Comparison of ENCODE assay signal across 24 cellular contexts in the genomic region with DNA sequence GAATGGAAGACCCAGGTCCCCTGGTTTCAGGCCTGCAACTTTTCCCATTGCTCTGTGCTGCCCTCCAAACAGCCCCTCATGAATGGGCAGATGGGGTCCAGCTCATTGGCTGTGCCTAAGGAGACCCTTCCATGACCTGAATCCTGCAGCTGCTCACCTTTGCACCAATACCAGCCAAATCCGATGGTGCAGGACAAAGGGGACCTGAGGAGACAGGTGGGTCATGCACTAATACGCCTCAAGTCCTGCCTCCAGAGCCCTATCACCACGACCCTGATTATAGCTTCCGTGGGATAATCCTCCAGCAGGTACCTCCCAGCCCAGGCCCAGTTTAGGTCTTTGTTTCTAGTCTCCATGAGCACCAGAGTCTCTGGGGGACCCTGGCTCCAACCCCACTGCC. TPM values are rescaled to one million over a fixed set of nuclear protein-coding genes. Genes with fewer than 3 reads are reported as not detected.
DNase-seq lines count a peak whose midpoint lies in the region; ATAC-seq and TF ChIP-seq lines count a peak whose summit lies in the region.
"Had no signal": no experiment of that assay in that cellular context is flagged by ENCODE, and none has a peak within 500 bp of the region (broad histone marks: within the 10 kb centered on the region; RNA-seq: fewer than 3 reads in every experiment).

No MANE protein-coding gene starts in this region.

- CTCF ChIA-PET in activated CD8-positive, alpha-beta memory T cell treated with anti-CD3 and anti-CD28 coated beads, Interleukin-2, amount 10 ng/mL, durations not matched to agents 7 days and 5 days (lab: Charles Lee), result interaction anchor here (1.5 to 1.7 kb wide), 2 partner anchors 37 to 177 kb away, joined by 4 read pairs; no protein-coding TSS in a partner anchor
- CTCF ChIA-PET in GM10248 (lab: Yijun Ruan, JAX), result interaction anchor here (1.2 to 1.8 kb wide), 6 partner anchors 9 to 99 kb away, joined by 3 to 6 read pairs (median 4); no protein-coding TSS in a partner anchor

- TF ChIP-seq CTCF in coronary artery (IDR thresholded peaks at IDR 0.05) (no peak), GM10248 (IDR thresholded peaks at IDR 0.05; ENCODE audit: control extremely low read depth, extremely low read depth, low read depth, missing control alignments) (no peak)

- POLR2A ChIA-PET in GM10248 (lab: Yijun Ruan, JAX), result no interaction called here

- no peak for ATAC-seq in activated CD8-positive, alpha-beta memory T cell treated with anti-CD3 and anti-CD28 coated beads, Interleukin-2, amount 10 ng/mL, durations not matched to agents 7 days and 5 days
- ATAC-seq in GM18519 (IDR thresholded peaks at IDR 0.05; ENCODE audit: low FRiP score, unreplicated experiment) (no peak), GM19023 (IDR thresholded peaks at IDR 0.05; ENCODE audit: unreplicated experiment) (no peak)
- ATAC-seq: A549, GM23338, HCT116 had no signal

- no peaks in the 10 kb centered on the region for H3K27me3 Mint-ChIP-seq in activated CD8-positive, alpha-beta memory T cell treated with anti-CD3 and anti-CD28 coated beads, Interleukin-2, amount 10 ng/mL, durations not matched to agents 7 days and 5 days
- H3K27me3 Mint-ChIP-seq: CD4-positive, alpha-beta memory T cell had no signal

- H3K36me3 Mint-ChIP-seq in activated CD8-positive, alpha-beta memory T cell treated with anti-CD3 and anti-CD28 coated beads, Interleukin-2, amount 10 ng/mL, durations not matched to agents 7 days and 5 days, result no peaks in the 10 kb centered on the region
- H3K36me3 Mint-ChIP-seq: CD4-positive, alpha-beta memory T cell had no signal

- H3K27ac ChIP-seq in coronary artery, result no peak overlapping the region
- H3K27ac ChIP-seq: A549; BLaER1 treated with 17β-estradiol and CSF1 and Interleukin-3, amounts not matched to agents 10 nM and 100 nM had no signal

- H3K4me1 Mint-ChIP-seq in activated CD8-positive, alpha-beta memory T cell treated with anti-CD3 and anti-CD28 coated beads, Interleukin-2, amount 10 ng/mL, durations not matched to agents 7 days and 5 days, result peaks cover 8% of the 10 kb centered on the region
- H3K4me1 Mint-ChIP-seq: GM23338, H9 had no signal

- H3K4me3 ChIP-seq in coronary artery, result no peak overlapping the region
- H3K4me3 ChIP-seq: A549; BLaER1 treated with 17β-estradiol and CSF1 and Interleukin-3, amounts not matched to agents 10 nM and 100 nM; GM23338 had no signal

- no peak overlapping the region for H3K4me3 Mint-ChIP-seq in activated CD8-positive, alpha-beta memory T cell treated with anti-CD3 and anti-CD28 coated beads, Interleukin-2, amount 10 ng/mL, durations not matched to agents 7 days and 5 days
- H3K4me3 Mint-ChIP-seq: CD4-positive, alpha-beta memory T cell; GM23338; H9; HFFc6 had no signal

- H3K27ac Mint-ChIP-seq in activated CD8-positive, alpha-beta memory T cell treated with anti-CD3 and anti-CD28 coated beads, Interleukin-2, amount 10 ng/mL, durations not matched to agents 7 days and 5 days, result no peak overlapping the region
- H3K27ac Mint-ChIP-seq: CD4-positive, alpha-beta memory T cell; GM23338; H9; HFFc6 had no signal

- no peaks in the 10 kb centered on the region for H3K9me3 Mint-ChIP-seq in activated CD8-positive, alpha-beta memory T cell treated with anti-CD3 and anti-CD28 coated beads, Interleukin-2, amount 10 ng/mL, durations not matched to agents 7 days and 5 days (ENCODE audit: low read depth)
- H3K9me3 Mint-ChIP-seq: GM23338, H9, HFFc6 had no signal

- peak; percentile 38 for DNase-seq in activated CD8-positive, alpha-beta memory T cell treated with anti-CD3 and anti-CD28 coated beads, Interleukin-2, amount 10 ng/mL, durations not matched to agents 7 days and 5 days
- no peak for DNase-seq in activated CD8-positive, alpha-beta memory T cell treated with anti-CD3 and anti-CD28 coated beads, Interleukin-2, amount 50 U/mL, for 4 hours
- peak; percentile 67 for DNase-seq in coronary artery (ENCODE audit: low spot score)
- DNase-seq in mesenteric fat pad (ENCODE audit: low spot score), result peak; percentile 35
- DNase-seq in ureter (ENCODE audit: low spot score), result peak; percentile 18
- DNase-seq in GM10248 (ENCODE audit: extremely low spot score), result no peak
- DNase-seq: 8988T; ACHN; BE2C; Calu3; CD4-positive, alpha-beta memory T cell; COR-L47; DMS153; DMS79; EL; GDM1; H9; HFFc6 had no signal

RNA-seq across cellular contexts. Expression of gene TREM1, which starts 16.8 kb away (rescaled TPM):
- not detected for total RNA-seq in activated CD8-positive, alpha-beta memory T cell treated with anti-CD3 and anti-CD28 coated beads, Interleukin-2, amount 10 ng/mL, durations not matched to agents 7 days and 5 days
- 20.6 TPM for total RNA-seq in mesenteric fat pad
- 2.2 TPM for total RNA-seq in ureter
- total RNA-seq: CD4-positive, alpha-beta memory T cell; GM23338; H9 had no signal

RNA-seq across cellular contexts. Expression of gene TREML4, which starts 41.6 kb away (rescaled TPM):
- total RNA-seq in activated CD8-positive, alpha-beta memory T cell treated with anti-CD3 and anti-CD28 coated beads, Interleukin-2, amount 10 ng/mL, durations not matched to agents 7 days and 5 days, result not detected
- total RNA-seq in mesenteric fat pad (0.67 TPM), ureter (not detected)
- total RNA-seq: Calu3; CD4-positive, alpha-beta memory T cell; GM23338; H9; HFFc6 had no signal

Comparison
In these comparisons a context has a peak if more than half of its experiments do, and no peak if none do; other contexts are left out.
1. DNase-seq: peak in activated CD8-positive, alpha-beta memory T cell treated with anti-CD3 and anti-CD28 coated beads, Interleukin-2, amount 10 ng/mL, durations not matched to agents 7 days and 5 days (single experiment), coronary artery (single experiment), mesenteric fat pad (single experiment) and ureter (single experiment); none in activated CD8-positive, alpha-beta memory T cell treated with anti-CD3 and anti-CD28 coated beads, Interleukin-2, amount 50 U/mL, for 4 hours (single experiment) and GM10248 (single experiment).